In the genomic region with DNA sequence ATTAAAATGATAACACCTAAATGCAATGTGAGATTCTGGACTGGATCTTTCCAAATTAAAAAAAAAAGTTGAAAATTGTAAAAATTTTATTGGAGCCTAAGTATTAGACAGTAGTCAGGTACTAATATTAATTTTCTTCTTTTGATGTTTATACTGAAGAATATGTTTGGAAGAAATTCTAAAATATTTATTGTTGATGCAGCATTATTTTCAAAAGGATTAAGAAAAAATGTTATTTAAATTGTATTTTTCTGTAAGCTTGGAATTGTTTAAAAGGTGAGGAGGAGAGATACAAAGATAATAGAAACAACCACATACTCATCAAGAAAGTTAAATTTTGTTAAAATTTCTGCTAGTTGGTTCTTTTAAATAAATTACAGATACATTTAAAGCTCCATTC, we compare ENCODE assay signal across 1 cellular context.
TF ChIP-seq lines count a peak whose summit lies in the region.

No MANE protein-coding gene starts in this region.

TF ChIP-seq in SK-N-SH, 30 proteins besides CTCF, POLR2A, EP300 and RAD21 (continued from another document):
- TF ChIP-seq TAF1 (IDR thresholded peaks at IDR 0.05; ENCODE audit: borderline replicate concordance, low read depth, low read length): no peak
- TF ChIP-seq, protein P1, sequence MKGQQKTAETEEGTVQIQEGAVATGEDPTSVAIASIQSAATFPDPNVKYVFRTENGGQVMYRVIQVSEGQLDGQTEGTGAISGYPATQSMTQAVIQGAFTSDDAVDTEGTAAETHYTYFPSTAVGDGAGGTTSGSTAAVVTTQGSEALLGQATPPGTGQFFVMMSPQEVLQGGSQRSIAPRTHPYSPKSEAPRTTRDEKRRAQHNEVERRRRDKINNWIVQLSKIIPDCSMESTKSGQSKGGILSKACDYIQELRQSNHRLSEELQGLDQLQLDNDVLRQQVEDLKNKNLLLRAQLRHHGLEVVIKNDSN (IDR thresholded peaks at IDR 0.05; ENCODE audit: borderline replicate concordance, low read depth): no peak
- TF ChIP-seq RFX5 (IDR thresholded peaks at IDR 0.05; ENCODE audit: low read length): no peak
- no peak for TF ChIP-seq FOXM1 (IDR thresholded peaks at IDR 0.05; ENCODE audit: low read depth)
- no peak for TF ChIP-seq ELF1 (IDR thresholded peaks at IDR 0.05)
- no peak for TF ChIP-seq GATA2 (CRISPR knock-in tag; IDR thresholded peaks at IDR 0.05)
- no peak for TF ChIP-seq EZH2phosphoT487 (IDR thresholded peaks at IDR 0.05; ENCODE audit: borderline replicate concordance, low read depth)
- no peak for TF ChIP-seq CHD2 (IDR thresholded peaks at IDR 0.05; ENCODE audit: low read length, partially characterized antibody)
- TF ChIP-seq SIN3A (IDR thresholded peaks at IDR 0.05; ENCODE audit: borderline replicate concordance, low read depth, low read length): no peak
- TF ChIP-seq JUND (IDR thresholded peaks at IDR 0.05): no peak
- TF ChIP-seq RCOR1 (IDR thresholded peaks at IDR 0.05; ENCODE audit: low read length): no peak
- TF ChIP-seq YY1 (IDR thresholded peaks at IDR 0.05; ENCODE audit: low read depth): no peak
- TF ChIP-seq, protein P2, sequence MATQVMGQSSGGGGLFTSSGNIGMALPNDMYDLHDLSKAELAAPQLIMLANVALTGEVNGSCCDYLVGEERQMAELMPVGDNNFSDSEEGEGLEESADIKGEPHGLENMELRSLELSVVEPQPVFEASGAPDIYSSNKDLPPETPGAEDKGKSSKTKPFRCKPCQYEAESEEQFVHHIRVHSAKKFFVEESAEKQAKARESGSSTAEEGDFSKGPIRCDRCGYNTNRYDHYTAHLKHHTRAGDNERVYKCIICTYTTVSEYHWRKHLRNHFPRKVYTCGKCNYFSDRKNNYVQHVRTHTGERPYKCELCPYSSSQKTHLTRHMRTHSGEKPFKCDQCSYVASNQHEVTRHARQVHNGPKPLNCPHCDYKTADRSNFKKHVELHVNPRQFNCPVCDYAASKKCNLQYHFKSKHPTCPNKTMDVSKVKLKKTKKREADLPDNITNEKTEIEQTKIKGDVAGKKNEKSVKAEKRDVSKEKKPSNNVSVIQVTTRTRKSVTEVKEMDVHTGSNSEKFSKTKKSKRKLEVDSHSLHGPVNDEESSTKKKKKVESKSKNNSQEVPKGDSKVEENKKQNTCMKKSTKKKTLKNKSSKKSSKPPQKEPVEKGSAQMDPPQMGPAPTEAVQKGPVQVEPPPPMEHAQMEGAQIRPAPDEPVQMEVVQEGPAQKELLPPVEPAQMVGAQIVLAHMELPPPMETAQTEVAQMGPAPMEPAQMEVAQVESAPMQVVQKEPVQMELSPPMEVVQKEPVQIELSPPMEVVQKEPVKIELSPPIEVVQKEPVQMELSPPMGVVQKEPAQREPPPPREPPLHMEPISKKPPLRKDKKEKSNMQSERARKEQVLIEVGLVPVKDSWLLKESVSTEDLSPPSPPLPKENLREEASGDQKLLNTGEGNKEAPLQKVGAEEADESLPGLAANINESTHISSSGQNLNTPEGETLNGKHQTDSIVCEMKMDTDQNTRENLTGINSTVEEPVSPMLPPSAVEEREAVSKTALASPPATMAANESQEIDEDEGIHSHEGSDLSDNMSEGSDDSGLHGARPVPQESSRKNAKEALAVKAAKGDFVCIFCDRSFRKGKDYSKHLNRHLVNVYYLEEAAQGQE (IDR thresholded peaks at IDR 0.05; ENCODE audit: low read depth, low read length): no peak
- no peak for TF ChIP-seq TCF12 (IDR thresholded peaks at IDR 0.05)
- TF ChIP-seq, protein P3, sequence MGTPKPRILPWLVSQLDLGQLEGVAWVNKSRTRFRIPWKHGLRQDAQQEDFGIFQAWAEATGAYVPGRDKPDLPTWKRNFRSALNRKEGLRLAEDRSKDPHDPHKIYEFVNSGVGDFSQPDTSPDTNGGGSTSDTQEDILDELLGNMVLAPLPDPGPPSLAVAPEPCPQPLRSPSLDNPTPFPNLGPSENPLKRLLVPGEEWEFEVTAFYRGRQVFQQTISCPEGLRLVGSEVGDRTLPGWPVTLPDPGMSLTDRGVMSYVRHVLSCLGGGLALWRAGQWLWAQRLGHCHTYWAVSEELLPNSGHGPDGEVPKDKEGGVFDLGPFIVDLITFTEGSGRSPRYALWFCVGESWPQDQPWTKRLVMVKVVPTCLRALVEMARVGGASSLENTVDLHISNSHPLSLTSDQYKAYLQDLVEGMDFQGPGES (IDR thresholded peaks at IDR 0.05; ENCODE audit: low read depth, low read length): no peak
